8 cellular contexts compared by ENCODE assay signal in the genomic region with DNA sequence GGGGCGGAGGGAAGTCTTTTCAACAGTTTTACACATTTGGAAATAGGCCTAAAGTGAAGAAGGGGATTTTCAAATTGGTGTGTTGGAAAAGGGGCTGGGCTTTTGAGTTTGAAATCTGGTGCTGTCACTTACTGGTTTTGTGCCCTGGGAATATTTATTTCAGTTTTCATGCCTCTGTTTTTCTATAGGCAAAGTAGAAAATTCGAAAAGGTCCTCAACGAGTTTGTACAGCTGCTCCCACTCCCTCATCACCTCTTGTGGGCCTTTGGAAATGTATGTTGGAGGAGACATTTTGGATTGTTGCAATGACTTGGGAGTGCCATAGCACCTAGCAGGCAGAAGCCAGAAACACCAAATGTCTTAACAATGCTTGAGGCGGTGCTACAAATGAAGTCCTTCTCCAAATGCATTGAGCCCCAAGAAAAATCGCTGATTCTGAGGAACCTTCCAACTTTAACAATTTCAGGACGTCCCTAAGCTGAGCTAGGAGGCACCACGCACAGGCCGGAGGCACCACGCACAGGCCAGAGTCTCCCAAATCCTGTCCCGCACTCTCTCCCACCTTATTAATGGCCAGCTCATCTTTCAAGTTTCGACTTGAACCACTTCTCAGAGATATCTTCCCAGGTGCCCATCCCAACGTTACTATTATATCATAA. TPM values are rescaled to one million over a fixed set of nuclear protein-coding genes. Genes with fewer than 3 reads are reported as not detected.
DNase-seq lines count a peak whose midpoint lies in the region; ATAC-seq and TF ChIP-seq lines count a peak whose summit lies in the region.

No MANE protein-coding gene starts in this region.

- no peak for TF ChIP-seq CTCF in RWPE2 (IDR thresholded peaks at IDR 0.05; ENCODE audit: poor library complexity, severe bottlenecking)
- no peak for TF ChIP-seq CTCF in fibroblast of pulmonary artery (IDR thresholded peaks at IDR 0.05; ENCODE audit: low read length, missing control alignments)
- TF ChIP-seq CTCF in progenitor cell of endocrine pancreas (IDR thresholded peaks at IDR 0.05; ENCODE audit: unreplicated experiment): no peak

- H3K27me3 Mint-ChIP-seq in progenitor cell of endocrine pancreas: peaks cover 31% of the 10 kb centered on the region

- H3K4me3 ChIP-seq in RWPE2 (ENCODE audit: severe bottlenecking): peak overlapping the region; percentile 93
- peak overlapping the region; percentile 98 for H3K4me3 ChIP-seq in fibroblast of pulmonary artery (replicated peaks; ENCODE audit: low read depth, low read length)

- peaks cover 3% of the 10 kb centered on the region for H3K36me3 Mint-ChIP-seq in progenitor cell of endocrine pancreas (ENCODE audit: insufficient read depth)

- H3K27ac ChIP-seq in RWPE2 (ENCODE audit: poor library complexity, severe bottlenecking): peak overlapping the region; percentile 64

- H3K9ac ChIP-seq in ES-I3 (ENCODE audit: low read depth, low read length): peak overlapping the region; percentile 92; the same call in 1 of the 2 replicates

- H3K9me3 Mint-ChIP-seq in progenitor cell of endocrine pancreas (ENCODE audit: low read depth): peaks cover 6% of the 10 kb centered on the region

- ATAC-seq in RWPE2 (ENCODE audit: low read depth): peak; percentile 22
- no peak for ATAC-seq in GM21825 (IDR thresholded peaks at IDR 0.05; ENCODE audit: unreplicated experiment)
- ATAC-seq in GM18505 (IDR thresholded peaks at IDR 0.05; ENCODE audit: unreplicated experiment): no peak
- ATAC-seq in GM21390 (IDR thresholded peaks at IDR 0.05; ENCODE audit: unreplicated experiment): no peak

- peaks cover 8% of the 10 kb centered on the region for H3K36me3 ChIP-seq in ES-I3 (ENCODE audit: insufficient read depth, low read length)
- peaks cover 31% of the 10 kb centered on the region for H3K36me3 ChIP-seq in RWPE2 (ENCODE audit: low read depth)

- H3K4me1 ChIP-seq in ES-I3 (ENCODE audit: insufficient read depth, low read length): peaks cover 6% of the 10 kb centered on the region; the same call in 1 of the 2 replicates
- H3K4me1 ChIP-seq in RWPE2 (ENCODE audit: insufficient read depth, poor library complexity, severe bottlenecking): peaks cover 15% of the 10 kb centered on the region

- H3K27me3 ChIP-seq in RWPE2 (ENCODE audit: insufficient read depth, poor library complexity, severe bottlenecking): no peaks in the 10 kb centered on the region

- H3K4me3 Mint-ChIP-seq in progenitor cell of endocrine pancreas (ENCODE audit: low read depth): peak overlapping the region; percentile 84

- peaks cover 17% of the 10 kb centered on the region for H3K4me1 Mint-ChIP-seq in progenitor cell of endocrine pancreas (ENCODE audit: low read depth)

- H3K27ac Mint-ChIP-seq in progenitor cell of endocrine pancreas: peak overlapping the region; percentile 80

- H3K9me3 ChIP-seq in ES-I3 (ENCODE audit: control insufficient read depth, insufficient read depth, low read length) (no peaks in the 10 kb centered on the region), RWPE2 (ENCODE audit: severe bottlenecking) (no peaks in the 10 kb centered on the region)

- DNase-seq in RWPE2 (ENCODE audit: low spot score) (no peak), fibroblast of pulmonary artery (ENCODE audit: low read depth) (no peak), progenitor cell of endocrine pancreas (ENCODE audit: low spot score, unreplicated experiment) (no peak), MV-4-11 (lab: John Stamatoyannopoulos, UW) (no peak)

- TF ChIP-seq POLR2A in GM18505 (IDR thresholded peaks at IDR 0.05; ENCODE audit: borderline replicate concordance, extremely low read depth, insufficient read depth, insufficient read length): no peak

RNA-seq across cellular contexts. Expression of gene POLR2M, which starts 0.6 kb away (rescaled TPM):
- 57.0 and 64.3 TPM in 2 replicates for total RNA-seq in progenitor cell of endocrine pancreas
